ENCODE assay signal across 19 cellular contexts in the genomic region with DNA sequence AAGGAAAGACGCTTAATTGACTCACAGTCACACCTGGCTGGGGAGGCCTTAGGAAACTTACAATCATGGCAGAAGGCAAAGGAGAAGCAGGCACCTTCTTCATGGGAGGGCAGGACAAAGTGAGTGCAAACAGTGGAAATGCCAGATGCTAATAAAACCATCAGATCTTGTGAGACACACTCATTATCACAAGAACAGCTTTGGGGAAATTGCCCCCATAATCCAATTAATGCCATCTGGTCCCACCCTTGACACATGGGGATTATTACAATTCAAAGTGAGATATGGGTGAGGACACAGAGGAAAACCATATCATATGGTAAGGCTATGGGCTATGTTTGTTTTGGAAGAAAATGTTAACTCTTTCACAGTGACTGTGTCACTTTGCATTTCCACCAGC.
"Had no signal": no experiment of that assay in that cellular context is flagged by ENCODE, and none has a peak within 500 bp of the region (broad histone marks: within the 10 kb centered on the region; RNA-seq: fewer than 3 reads in every experiment).

No MANE protein-coding gene starts in this region.

- H3K9ac ChIP-seq: SK-N-SH had no signal

- H3K4me2 ChIP-seq: SK-N-SH had no signal

- H3K36me3 ChIP-seq: MG63 had no signal

- H3K4me3 ChIP-seq: MG63 had no signal

- H3K27me3 ChIP-seq: MG63 had no signal

- ATAC-seq: HepG2 had no signal

- DNase-seq: IMR-90, Karpas-422, KG1, MG63, NCI-H1092, NCI-H1105 treated with DMSO at 0.1 percent for 48 hours, NCI-H1417 treated with DMSO at 0.1 percent for 48 hours, NCI-H146, NCI-H1694 treated with DMSO at 0.1 percent for 48 hours, NCI-H1930, NCI-H2081, NCI-H2107, NCI-H2227 treated with DMSO at 0.1 percent for 48 hours, NCI-H526, RPMI8226, SHP77, SK-N-SH, SW 1271 had no signal
